20 cellular contexts compared by ENCODE assay signal in the genomic region with DNA sequence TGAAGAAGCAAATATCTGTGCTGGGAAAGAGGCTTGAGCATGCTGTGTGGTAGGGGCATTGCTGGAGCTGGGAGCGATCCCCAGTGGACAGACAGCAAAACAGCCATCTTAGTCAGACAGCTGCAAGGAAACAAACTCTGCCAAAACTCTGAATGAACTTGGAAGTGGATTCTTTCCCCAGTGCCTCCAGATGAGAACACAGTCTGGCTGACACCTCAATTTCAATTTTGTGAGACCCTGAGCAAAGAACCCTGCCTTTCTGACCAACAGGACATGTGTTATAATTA. TPM values are rescaled to one million over a fixed set of nuclear protein-coding genes. Genes with fewer than 3 reads are reported as not detected.
A peak's percentile ranks its signal among the peaks of the same experiment; 100 is the strongest.
DNase-seq lines count a peak whose midpoint lies in the region; ATAC-seq and TF ChIP-seq lines count a peak whose summit lies in the region.
"Had no signal": no experiment of that assay in that cellular context is flagged by ENCODE, and none has a peak within 500 bp of the region (broad histone marks: within the 10 kb centered on the region; RNA-seq: fewer than 3 reads in every experiment).

No MANE protein-coding gene starts in this region.

- TF ChIP-seq CTCF in H9 (conservative IDR thresholded peaks at IDR 0.05) (no peak), dorsolateral prefrontal cortex (IDR thresholded peaks at IDR 0.05 in 54 of 56, conservative IDR thresholded peaks at IDR 0.05 in 2 of 56; ENCODE audit: low read depth in 1 of 56, partially characterized antibody in 56 of 56) (no peak), testis (IDR thresholded peaks at IDR 0.05) (no peak)

- H3K27ac Mint-ChIP-seq in H9, result no peak overlapping the region; a peak in 1 of 7 replicates

- DNase-seq in H9 (no peak), dorsolateral prefrontal cortex (no peak), left cardiac atrium (no peak), sciatic nerve (ENCODE audit: low spot score) (no peak), testis (no peak), LoVo (ENCODE audit: low spot score) (no peak), COR-L47 (lab: John Stamatoyannopoulos, UW) (no peak)
- DNase-seq: Calu3; CD4-positive, alpha-beta memory T cell; DMS53; NCI-H1105 treated with DMSO at 0.1 percent for 48 hours; NCI-H1694; NCI-H2081 treated with DMSO at 0.1 percent for 48 hours; NCI-H510A; NCI-H774; SHP77 had no signal

- no peaks in the 10 kb centered on the region for H3K27me3 Mint-ChIP-seq in H9 (ENCODE audit: low read depth)
- H3K27me3 Mint-ChIP-seq: CD4-positive, alpha-beta memory T cell had no signal

- no peak overlapping the region for H2BK5ac ChIP-seq in H9 (ENCODE audit: insufficient read length, low read length)

- H3K79me1 ChIP-seq in H9 (ENCODE audit: insufficient read depth, low read depth, low read length, poor library complexity, severe bottlenecking), result no peaks in the 10 kb centered on the region

- no peak overlapping the region for H3K4me2 ChIP-seq in H9 (ENCODE audit: insufficient read depth, insufficient read length, low read length)

- ATAC-seq in left cardiac atrium, result peak; percentile 34 to 68
- ATAC-seq in sciatic nerve, result peak; percentile 64
- ATAC-seq in GM18519 (IDR thresholded peaks at IDR 0.05; ENCODE audit: low FRiP score, unreplicated experiment), result no peak
- ATAC-seq: K562 had no signal

- no peak overlapping the region for H4K8ac ChIP-seq in H9 (replicated peaks; ENCODE audit: insufficient read length, low read depth, low read length)

- no CpG with 5 or more reads among the region's 1 CpG for WGBS in H9 (ENCODE audit: extremely low coverage, insufficient read length, low lambda C conversion rate)
- WGBS in testis, 2 donors, result 88 to 100% methylated on average over 1 of the region's 1 CpG

- H3K36me3 Mint-ChIP-seq in H9 (ENCODE audit: insufficient read depth in 1 of 3, low read depth in 3 of 3), result no peaks in the 10 kb centered on the region

- no peaks in the 10 kb centered on the region for H3K79me2 ChIP-seq in H9 (ENCODE audit: insufficient read depth, low read length)

- H3K9me3 ChIP-seq in H9 (ENCODE audit: control insufficient read depth, low read depth, low read length), result no peaks in the 10 kb centered on the region
- no peaks in the 10 kb centered on the region for H3K9me3 ChIP-seq in testis

- H3K4me1 Mint-ChIP-seq in H9, result peaks cover 7% of the 10 kb centered on the region in 2 experiments

- H3K4me3 ChIP-seq in dorsolateral prefrontal cortex (no peak overlapping the region), testis (no peak overlapping the region)
- H3K4me3 ChIP-seq: K562 had no signal

- H2AK5ac ChIP-seq in H9 (ENCODE audit: insufficient read length, low read length), result no peak overlapping the region

- no peaks in the 10 kb centered on the region for H3K27me3 ChIP-seq in H9 (ENCODE audit: insufficient read depth, low read length)
- no peaks in the 10 kb centered on the region for H3K27me3 ChIP-seq in dorsolateral prefrontal cortex
- H3K27me3 ChIP-seq in testis, result no peaks in the 10 kb centered on the region

- no peak overlapping the region for H3K23ac ChIP-seq in H9 (ENCODE audit: insufficient read length, low read depth, low read length)

- no peak overlapping the region for H3K9ac ChIP-seq in H9 (ENCODE audit: extremely low read depth, insufficient read length, low read length)

- no peak overlapping the region for H2BK15ac ChIP-seq in H9 (ENCODE audit: low read depth, low read length)

- H3K14ac ChIP-seq in H9 (ENCODE audit: insufficient read depth, low read length), result no peak overlapping the region

- no peak overlapping the region for H3K4me3 Mint-ChIP-seq in H9
- H3K4me3 Mint-ChIP-seq: CD4-positive, alpha-beta memory T cell had no signal

- no peaks in the 10 kb centered on the region for H3K4me1 ChIP-seq in H9 (ENCODE audit: insufficient read depth, low read length)
- no peaks in the 10 kb centered on the region for H3K4me1 ChIP-seq in testis

- H2BK20ac ChIP-seq in H9 (ENCODE audit: low read depth, low read length, poor library complexity, severe bottlenecking), result no peak overlapping the region

- H2AFZ ChIP-seq in H9 (ENCODE audit: low read length), result no peak overlapping the region

- H3K36me3 ChIP-seq in testis (ENCODE audit: low read depth, missing control alignments), result no peaks in the 10 kb centered on the region

- no peaks in the 10 kb centered on the region for H3K23me2 ChIP-seq in H9 (ENCODE audit: insufficient read length, low read depth, low read length, poor library complexity, severe bottlenecking)

- no peaks in the 10 kb centered on the region for H4K20me1 ChIP-seq in H9 (ENCODE audit: control insufficient read depth, insufficient read depth, insufficient read length)

- no peak overlapping the region for H3K18ac ChIP-seq in H9 (ENCODE audit: insufficient read length, low read depth, low read length)

- TF ChIP-seq POLR2A in testis (IDR thresholded peaks at IDR 0.05), result no peak

- H3K56ac ChIP-seq in H9 (ENCODE audit: insufficient read length, low read depth, low read length), result no peak overlapping the region

- H3T11ph ChIP-seq in H9 (ENCODE audit: low read length), result no peak overlapping the region

- H2BK12ac ChIP-seq in H9 (ENCODE audit: insufficient read length, low read depth, low read length), result no peak overlapping the region

- H3K4ac ChIP-seq in H9 (ENCODE audit: low read depth, low read length), result no peak overlapping the region

- H4K5ac ChIP-seq in H9 (ENCODE audit: insufficient read length, low read depth, low read length), result peak overlapping the region; percentile 33

- intact Hi-C loops in dorsolateral prefrontal cortex (cut with DNase I), result no loop called here
- intact Hi-C loops in left cardiac atrium (cut with DNase I), result no loop called here
- intact Hi-C loops in sciatic nerve (cut with DNase I), result no loop called here
- intact Hi-C loops in testis (cut with DNase I; ENCODE audit: low total_unique reads), result no loop called here

- H3K9me3 Mint-ChIP-seq in H9, result no peaks in the 10 kb centered on the region
- H3K9me3 Mint-ChIP-seq: CD4-positive, alpha-beta memory T cell had no signal

- no peak overlapping the region for H4K91ac ChIP-seq in H9 (ENCODE audit: insufficient read length, low read depth, low read length)

- no peak overlapping the region for H3K27ac ChIP-seq in H9 (ENCODE audit: insufficient read length, low read depth, low read length)
- peak overlapping the region in 42 of 59 donors; percentile 2 to 81 (median 54) for H3K27ac ChIP-seq in dorsolateral prefrontal cortex
- no peak overlapping the region for H3K27ac ChIP-seq in testis

- H2BK120ac ChIP-seq in H9 (ENCODE audit: low read depth, low read length, poor library complexity, severe bottlenecking), result no peak overlapping the region

RNA-seq across cellular contexts. Expression of a gene that starts 23.2 kb away (rescaled TPM):
- total RNA-seq in H9 (2021), result not detected in 2 replicates
- 10 to 100 TPM in 34 of 120 experiments, 1 to 10 TPM in 86; 2.4 to 20.2 (median 8.2) TPM for total RNA-seq in dorsolateral prefrontal cortex
- total RNA-seq in left cardiac atrium, result 1 to 10 TPM; 1.4 to 3.4 TPM
- total RNA-seq in sciatic nerve, result 10.4 TPM
- 1 to 10 TPM; 1.2 to 2.6 TPM for total RNA-seq in testis
- 5.6 TPM for polyA plus RNA-seq in testis (ENCODE audit: insufficient read depth, low read depth, low replicate concordance)
- total RNA-seq: CD4-positive, alpha-beta memory T cell; H1; K562; OCI-LY7 had no signal
- polyA plus RNA-seq: CD4-positive, alpha-beta memory T cell; H1; K562 had no signal

RNA-seq across cellular contexts. Expression of a gene that starts 52.1 kb away (rescaled TPM):
- 0.81 and 1.1 TPM in 2 replicates for total RNA-seq in H9 (2021)
- 10 to 100 TPM in 8 of 120 experiments, 1 to 10 TPM in 112; 2.8 to 27.5 (median 6.8) TPM for total RNA-seq in dorsolateral prefrontal cortex
- 10 to 100 TPM in 1 of 2 donors, 1 to 10 TPM in 1; 8.5 to 11.4 TPM for total RNA-seq in left cardiac atrium
- 21.0 TPM for total RNA-seq in sciatic nerve
- total RNA-seq in testis, result 10 to 100 TPM in 1 of 2 donors, 1 to 10 TPM in 1; 8.2 to 12.8 TPM
- polyA plus RNA-seq in testis (ENCODE audit: insufficient read depth, low read depth, low replicate concordance), result 6.0 TPM

Comparison
In these comparisons a context has a peak if more than half of its experiments do, and no peak if none do; other contexts are left out.
1. H3K27ac ChIP-seq: peak in dorsolateral prefrontal cortex (42 of 59); none in H9 (single experiment) and testis (0 of 2).